In genomic region chr17:47009759-47010594, GRCh38 we compare ENCODE assay signal across 1 cellular context.
TF ChIP-seq lines count a peak whose summit lies in the region.

No MANE protein-coding gene starts in this region.

TF ChIP-seq in GM23338, 12 proteins besides CTCF, POLR2A, EP300 and RAD21 (continued from another document):
- TF ChIP-seq ZNF462 (CRISPR knock-in tag; IDR thresholded peaks at IDR 0.05) (no peak), ZNF114 (CRISPR knock-in tag; IDR thresholded peaks at IDR 0.05) (no peak)
TF ChIP-seq in GM23338: peak in this region for 0.
